ENCODE assay signal across 13 cellular contexts in genomic region chr2:98458207-98458606, GRCh38. TPM values are rescaled to one million over a fixed set of nuclear protein-coding genes. Genes with fewer than 3 reads are reported as not detected.
DNase-seq lines count a peak whose midpoint lies in the region; ATAC-seq, FAIRE-seq and TF ChIP-seq lines count a peak whose summit lies in the region.
"Had no signal": no experiment of that assay in that cellular context is flagged by ENCODE, and none has a peak within 500 bp of the region (broad histone marks: within the 10 kb centered on the region; RNA-seq: fewer than 3 reads in every experiment).

No MANE protein-coding gene starts in this region.

- H3K27ac Mint-ChIP-seq in H9, result peak overlapping the region in 2 of 3 experiments; percentile 66 to 92; a peak in 4 of 7 replicates
- H3K27ac Mint-ChIP-seq in activated T-helper 2 cell treated with anti-CD3 and anti-CD28 coated beads, Interferon-gamma antibody, Interleukin-2, Interleukin-4, amounts not matched to agents 10 μg/mL and 5 μg/mL and 100 μg/mL, durations not matched to agents 14 hours and 24 hours and 36 hours, result peak overlapping the region; percentile 58
- H3K27ac Mint-ChIP-seq: mesothelial cell of epicardium had no signal

- H2AFZ ChIP-seq in H9 (ENCODE audit: low read length), result no peak overlapping the region

- H4K8ac ChIP-seq in H9 (replicated peaks; ENCODE audit: insufficient read length, low read depth, low read length), result no peak overlapping the region

- no peak overlapping the region for H3K4me3 ChIP-seq in AG04450 (ENCODE audit: low read depth, low read length)
- H3K4me3 ChIP-seq in fibroblast of villous mesenchyme (ENCODE audit: low read depth, low read length), result no peak overlapping the region
- H3K4me3 ChIP-seq: heart left ventricle, sigmoid colon had no signal

- POLR2A ChIA-PET in AG04450 (lab: Yijun Ruan, JAX), result interaction anchor here (1.1 kb wide), 1 partner anchor 16 kb away, joined by 3 read pairs; no protein-coding TSS in a partner anchor

- H4K5ac ChIP-seq in H9 (ENCODE audit: insufficient read length, low read depth, low read length), result no peak overlapping the region

- no peaks in the 10 kb centered on the region for H3K23me2 ChIP-seq in H9 (ENCODE audit: insufficient read length, low read depth, low read length, poor library complexity, severe bottlenecking)

- H2BK15ac ChIP-seq in H9 (ENCODE audit: low read depth, low read length), result no peak overlapping the region

- H3K9ac ChIP-seq in H9 (ENCODE audit: extremely low read depth, insufficient read length, low read length), result no peak overlapping the region

- no peaks in the 10 kb centered on the region for H3K27me3 Mint-ChIP-seq in H9 (ENCODE audit: low read depth)
- no peaks in the 10 kb centered on the region for H3K27me3 Mint-ChIP-seq in activated T-helper 2 cell treated with anti-CD3 and anti-CD28 coated beads, Interferon-gamma antibody, Interleukin-2, Interleukin-4, amounts not matched to agents 10 μg/mL and 5 μg/mL and 100 μg/mL, durations not matched to agents 14 hours and 24 hours and 36 hours (ENCODE audit: low read depth)

- H3T11ph ChIP-seq in H9 (ENCODE audit: low read length), result no peak overlapping the region

- H3K14ac ChIP-seq in H9 (ENCODE audit: insufficient read depth, low read length), result no peak overlapping the region

- peaks cover 8 to 22% (median 21%) of the 10 kb centered on the region in 3 experiments for H3K36me3 Mint-ChIP-seq in H9 (ENCODE audit: insufficient read depth in 1 of 3, low read depth in 3 of 3)
- H3K36me3 Mint-ChIP-seq in activated T-helper 2 cell treated with anti-CD3 and anti-CD28 coated beads, Interferon-gamma antibody, Interleukin-2, Interleukin-4, amounts not matched to agents 10 μg/mL and 5 μg/mL and 100 μg/mL, durations not matched to agents 14 hours and 24 hours and 36 hours (ENCODE audit: low read depth), result peaks cover 43% of the 10 kb centered on the region
- H3K36me3 Mint-ChIP-seq: mesothelial cell of epicardium had no signal

- no peaks in the 10 kb centered on the region for H3K9me3 Mint-ChIP-seq in H9
- no peaks in the 10 kb centered on the region for H3K9me3 Mint-ChIP-seq in activated T-helper 2 cell treated with anti-CD3 and anti-CD28 coated beads, Interferon-gamma antibody, Interleukin-2, Interleukin-4, amounts not matched to agents 10 μg/mL and 5 μg/mL and 100 μg/mL, durations not matched to agents 14 hours and 24 hours and 36 hours
- H3K9me3 Mint-ChIP-seq: mesothelial cell of epicardium had no signal

- H3K4me1 Mint-ChIP-seq in H9, result peaks cover 70 to 71% of the 10 kb centered on the region in 2 experiments
- peaks cover 88% of the 10 kb centered on the region for H3K4me1 Mint-ChIP-seq in activated T-helper 2 cell treated with anti-CD3 and anti-CD28 coated beads, Interferon-gamma antibody, Interleukin-2, Interleukin-4, amounts not matched to agents 10 μg/mL and 5 μg/mL and 100 μg/mL, durations not matched to agents 14 hours and 24 hours and 36 hours (ENCODE audit: low read depth)

- H2BK5ac ChIP-seq in H9 (ENCODE audit: insufficient read length, low read length), result no peak overlapping the region

- TF ChIP-seq CTCF in AG04450 (IDR thresholded peaks at IDR 0.05; ENCODE audit: low read depth, low read length), result no peak
- TF ChIP-seq CTCF in H9 (conservative IDR thresholded peaks at IDR 0.05), result no peak
- no peak for TF ChIP-seq CTCF in fibroblast of villous mesenchyme (IDR thresholded peaks at IDR 0.05; ENCODE audit: insufficient read depth, low read depth, low read length)

- DNase-seq in AG04450 (ENCODE audit: low read depth, low spot score) (no peak), H9 (no peak), fibroblast of villous mesenchyme (ENCODE audit: low read depth) (peak; percentile 44), HK-2 (ENCODE audit: unreplicated experiment) (no peak), H54 (ENCODE audit: insufficient read length, low spot score) (no peak), GM12892 (ENCODE audit: insufficient read length) (no peak)
- no peak for DNase-seq in activated T-helper 2 cell treated with anti-CD3 and anti-CD28 coated beads, Interferon-gamma antibody, Interleukin-2, Interleukin-4, amounts not matched to agents 10 μg/mL and 5 μg/mL and 100 μg/mL, durations not matched to agents 14 hours and 24 hours and 36 hours (ENCODE audit: low spot score)
- DNase-seq: Caco-2, heart left ventricle, NCI-H510A had no signal

- CTCF ChIA-PET in AG04450 (lab: Charles Lee), result interaction anchor here (1.7 kb wide), 1 partner anchor 72 kb away, joined by 3 read pairs; no protein-coding TSS in a partner anchor

- H3K9me3 ChIP-seq in AG04450 (ENCODE audit: control insufficient read depth, insufficient read depth, low read length), result no peaks in the 10 kb centered on the region
- no peaks in the 10 kb centered on the region for H3K9me3 ChIP-seq in H9 (ENCODE audit: control insufficient read depth, low read depth, low read length)
- H3K9me3 ChIP-seq: Caco-2, heart left ventricle, sigmoid colon had no signal

- no peak overlapping the region for H2BK12ac ChIP-seq in H9 (ENCODE audit: insufficient read length, low read depth, low read length)

- H4K20me1 ChIP-seq in H9 (ENCODE audit: control insufficient read depth, insufficient read depth, insufficient read length), result no peaks in the 10 kb centered on the region

- intact Hi-C loops in activated T-helper 2 cell treated with anti-CD3 and anti-CD28 coated beads, Interferon-gamma antibody, Interleukin-2, Interleukin-4, amounts not matched to agents 10 μg/mL and 5 μg/mL and 100 μg/mL, durations not matched to agents 14 hours and 24 hours and 36 hours (cut with micrococcal nuclease), result loop anchor here (1.0 to 10.0 kb wide), 2 partner anchors 20 to 743 kb away; partner anchors contain the start of gene ZAP70

- peaks cover 14% of the 10 kb centered on the region for H3K79me1 ChIP-seq in H9 (ENCODE audit: insufficient read depth, low read depth, low read length, poor library complexity, severe bottlenecking)

- H3K27ac ChIP-seq in AG04450 (ENCODE audit: low read depth, low read length), result peak overlapping the region; percentile 75
- H3K27ac ChIP-seq in H9 (ENCODE audit: insufficient read length, low read depth, low read length), result no peak overlapping the region

- no peak overlapping the region for H3K4me3 Mint-ChIP-seq in H9
- H3K4me3 Mint-ChIP-seq in activated T-helper 2 cell treated with anti-CD3 and anti-CD28 coated beads, Interferon-gamma antibody, Interleukin-2, Interleukin-4, amounts not matched to agents 10 μg/mL and 5 μg/mL and 100 μg/mL, durations not matched to agents 14 hours and 24 hours and 36 hours (ENCODE audit: low read depth), result no peak overlapping the region
- H3K4me3 Mint-ChIP-seq: mesothelial cell of epicardium had no signal

- H3K23ac ChIP-seq in H9 (ENCODE audit: insufficient read length, low read depth, low read length), result no peak overlapping the region

- H2BK20ac ChIP-seq in H9 (ENCODE audit: low read depth, low read length, poor library complexity, severe bottlenecking), result no peak overlapping the region

- no peak overlapping the region for H3K4me2 ChIP-seq in H9 (ENCODE audit: insufficient read depth, insufficient read length, low read length)

- no peak overlapping the region for H2BK120ac ChIP-seq in H9 (ENCODE audit: low read depth, low read length, poor library complexity, severe bottlenecking)

- H3K4ac ChIP-seq in H9 (ENCODE audit: low read depth, low read length), result no peak overlapping the region

- no CpG with 5 or more reads among the region's 4 CpGs for WGBS in H9 (ENCODE audit: extremely low coverage, insufficient read length, low lambda C conversion rate)

- peaks cover 7% of the 10 kb centered on the region; the same call in 1 of the 2 replicates for H3K79me2 ChIP-seq in H9 (ENCODE audit: insufficient read depth, low read length)

- FAIRE-seq in H54 (lab: Jason Lieb, UNC) (no peak), GM12892 (lab: Jason Lieb, UNC) (no peak)

- TF ChIP-seq POLR2A in H54 (IDR thresholded peaks at IDR 0.05; ENCODE audit: low read depth, low read length), result no peak
- TF ChIP-seq POLR2A in GM12892 (IDR thresholded peaks at IDR 0.05; ENCODE audit: low read depth, low read length), result no peak

- H3K56ac ChIP-seq in H9 (ENCODE audit: insufficient read length, low read depth, low read length), result no peak overlapping the region

- H3K18ac ChIP-seq in H9 (ENCODE audit: insufficient read length, low read depth, low read length), result no peak overlapping the region

- ATAC-seq in GM21619 (IDR thresholded peaks at IDR 0.05; ENCODE audit: unreplicated experiment), result no peak
- ATAC-seq: heart left ventricle had no signal

- H3K27me3 ChIP-seq in AG04450 (ENCODE audit: control insufficient read depth, insufficient read depth, low read length), result no peaks in the 10 kb centered on the region
- no peaks in the 10 kb centered on the region for H3K27me3 ChIP-seq in H9 (ENCODE audit: insufficient read depth, low read length)
- H3K27me3 ChIP-seq: heart left ventricle, sigmoid colon had no signal

- H2AK5ac ChIP-seq in H9 (ENCODE audit: insufficient read length, low read length), result no peak overlapping the region

- H4K91ac ChIP-seq in H9 (ENCODE audit: insufficient read length, low read depth, low read length), result no peak overlapping the region

- peaks cover 10% of the 10 kb centered on the region; the same call in 1 of the 2 replicates for H3K4me1 ChIP-seq in H9 (ENCODE audit: insufficient read depth, low read length)
- H3K4me1 ChIP-seq: Caco-2 had no signal

RNA-seq across cellular contexts. Expression of gene INPP4A, which starts 13.5 kb away (rescaled TPM):
- polyA plus RNA-seq in AG04450 (2011; rRNA removed), result 12.9 and 15.3 TPM in 2 replicates
- polyA minus RNA-seq in AG04450 (2011; rRNA and poly(A)+ RNA removed), result 34.5 and 47.9 TPM in 2 replicates
- total RNA-seq in H9 (2021), result 55.2 and 55.3 TPM in 2 replicates
- 35.9 and 40.2 TPM in 2 replicates for total RNA-seq in activated T-helper 2 cell treated with anti-CD3 and anti-CD28 coated beads, Interferon-gamma antibody, Interleukin-2, Interleukin-4, amounts not matched to agents 10 μg/mL and 5 μg/mL and 100 μg/mL, durations not matched to agents 14 hours and 24 hours and 36 hours
- total RNA-seq in fibroblast of villous mesenchyme, result 22.2 and 26.8 TPM in 2 replicates
- polyA plus RNA-seq in GM12892 (2012; ENCODE audit: missing spikeins), result 22.2 TPM
